Comparison of ENCODE assay signal across 18 cellular contexts in genomic region chr5:177359451-177359851, GRCh38. TPM values are rescaled to one million over a fixed set of nuclear protein-coding genes. Genes with fewer than 3 reads are reported as not detected.
DNase-seq lines count a peak whose midpoint lies in the region; ATAC-seq, FAIRE-seq and TF ChIP-seq lines count a peak whose summit lies in the region.
"Had no signal": no experiment of that assay in that cellular context is flagged by ENCODE, and none has a peak within 500 bp of the region (broad histone marks: within the 10 kb centered on the region; RNA-seq: fewer than 3 reads in every experiment).

No MANE protein-coding gene starts in this region.

- in situ Hi-C loops in HepG2 (cut with HindIII; ENCODE audit: extremely low pct_ligation_motif_present, low pct_unique_long_range_greater_than_20kb), result loop anchor here (25.0 kb wide), 1 partner anchor 822 kb away; the partner anchor contains the start of genes CDHR2 and RNF44

- WGBS in right lobe of liver (ENCODE audit: insufficient coverage, low coverage, low lambda C conversion rate, missing lambda C conversion rate), result 17% methylated on average over 1 of the region's 6 CpGs
- 14% methylated on average over 6 of the region's 6 CpGs for WGBS in HepG2 (ENCODE audit: low lambda C conversion rate)
- WGBS in smooth muscle cell (ENCODE audit: low lambda C conversion rate), result 84% methylated on average over 6 of the region's 6 CpGs

- H3K4me3 Mint-ChIP-seq in T-cell, result peak overlapping the region; percentile 77 to 91 (median 83)
- peak overlapping the region; percentile 92 to 95 for H3K4me3 Mint-ChIP-seq in stimulated activated naive B cell treated with anti-CD40 and anti-IgM and Interleukin-4, amounts not matched to agents 10 μg/mL and 1 μg/mL and 100 μg/mL, for 72 hours

- no peak overlapping the region for H3K9ac ChIP-seq in HepG2 (ENCODE audit: insufficient read depth, low read depth, low read length)
- no peak overlapping the region for H3K9ac ChIP-seq in smooth muscle cell (ENCODE audit: low read depth)

- intact Hi-C loops in right lobe of liver (cut with DNase I) (no loop called here), HepG2 (cut with micrococcal nuclease; ENCODE audit: unreplicated experiment) (no loop called here)

- H2AFZ ChIP-seq in HepG2 (ENCODE audit: low read length), result no peak overlapping the region
- no peak overlapping the region for H2AFZ ChIP-seq in smooth muscle cell (ENCODE audit: low read depth)

- TF ChIP-seq POLR2A in right lobe of liver (IDR thresholded peaks at IDR 0.05), result no peak
- TF ChIP-seq POLR2A in HepG2 (IDR thresholded peaks at IDR 0.05; ENCODE audit: insufficient read depth in 1 of 2, low read depth in 2 of 2, low read length in 2 of 2), result no peak

- TF ChIP-seq CTCF in right lobe of liver (IDR thresholded peaks at IDR 0.05), result no peak
- no peak for TF ChIP-seq CTCF in HepG2 (CRISPR knock-in tag; IDR thresholded peaks at IDR 0.05)
- no peak for TF ChIP-seq CTCF in smooth muscle cell (IDR thresholded peaks at IDR 0.05; ENCODE audit: borderline replicate concordance, insufficient read depth, poor library complexity, severe bottlenecking)

- peak in 2 of 3 donors; percentile 62 to 72 for DNase-seq in right lobe of liver
- no peak for DNase-seq in HepG2 (ENCODE audit: low spot score)
- no peak for DNase-seq in T-cell
- DNase-seq in left lobe of liver (ENCODE audit: low spot score), result peak; percentile 71
- DNase-seq in stimulated activated naive B cell treated with anti-CD40 and anti-IgM and Interleukin-4, amounts not matched to agents 10 μg/mL and 1 μg/mL and 100 μg/mL, for 72 hours, result no peak
- no peak for DNase-seq in smooth muscle cell (lab: John Stamatoyannopoulos, UW; ENCODE audit: unreplicated experiment)
- DNase-seq: activated gamma-delta T cell; central memory CD4-positive, alpha-beta T cell; NCI-H1092 treated with DMSO at 0.1 percent for 48 hours; NCI-H2227 treated with DMSO at 0.1 percent for 48 hours; retina; stimulated activated CD4-positive, alpha-beta T cell treated with anti-CD3 and anti-CD28 coated beads, Interleukin-4, amount 100 ng/mL, for 4 hours; stimulated activated naive CD4-positive, alpha-beta T cell had no signal

- no peaks in the 10 kb centered on the region for H3F3A ChIP-seq in smooth muscle cell (ENCODE audit: low read depth)

- H3K27me3 Mint-ChIP-seq in T-cell, result no peaks in the 10 kb centered on the region
- H3K27me3 Mint-ChIP-seq in stimulated activated naive B cell treated with anti-CD40 and anti-IgM and Interleukin-4, amounts not matched to agents 10 μg/mL and 1 μg/mL and 100 μg/mL, for 72 hours, result no peaks in the 10 kb centered on the region

- TF ChIP-seq EP300 in HepG2 (IDR thresholded peaks at IDR 0.05; ENCODE audit: low read depth in 2 of 2, low read length in 2 of 2) (no peak), HepG2 (CRISPR knock-in tag; IDR thresholded peaks at IDR 0.05; ENCODE audit: borderline replicate concordance) (no peak)

- BruUV-seq in HepG2 (replicated peaks; lab: Mats Ljungman, UMichigan), result no TSS peak

- H3K27ac Mint-ChIP-seq in T-cell, result peak overlapping the region; percentile 89 to 95
- H3K27ac Mint-ChIP-seq in stimulated activated naive B cell treated with anti-CD40 and anti-IgM and Interleukin-4, amounts not matched to agents 10 μg/mL and 1 μg/mL and 100 μg/mL, for 72 hours, result peak overlapping the region; percentile 21

- CTCF ChIA-PET in HepG2 (lab: Yijun Ruan, JAX; ENCODE audit: low intra/inter-chr PET ratio, low total read pairs), result no interaction called here
- CTCF ChIA-PET in T-cell (lab: Charles Lee), result interaction anchor here in 1 of 2 donors (0.7 kb wide), 1 partner anchor 12 kb away, joined by 3 read pairs; no protein-coding TSS in a partner anchor

- no peaks in the 10 kb centered on the region for H3K9me3 Mint-ChIP-seq in T-cell
- no peaks in the 10 kb centered on the region for H3K9me3 Mint-ChIP-seq in stimulated activated naive B cell treated with anti-CD40 and anti-IgM and Interleukin-4, amounts not matched to agents 10 μg/mL and 1 μg/mL and 100 μg/mL, for 72 hours

- POLR2A ChIA-PET in HepG2 (lab: Yijun Ruan, JAX), result interaction anchor here (1.0 to 6.5 kb wide), 2 partner anchors 11 to 19 kb away, joined by 3 to 77 read pairs; no protein-coding TSS in a partner anchor
- POLR2A ChIA-PET in T-cell (lab: Charles Lee), result no interaction called here

- ATAC-seq in right lobe of liver, result peak in 3 of 4 donors; percentile 7 to 22 (median 11)
- ATAC-seq in HepG2, result no peak
- no peak for ATAC-seq in T-cell (replicated peaks in 1 of 4)
- peak; percentile 11 for ATAC-seq in left lobe of liver
- ATAC-seq in stimulated activated naive B cell treated with anti-CD40 and anti-IgM and Interleukin-4, amounts not matched to agents 10 μg/mL and 1 μg/mL and 100 μg/mL, for 72 hours (replicated peaks), result no peak
- ATAC-seq in GM18867 (IDR thresholded peaks at IDR 0.05; ENCODE audit: unreplicated experiment), result no peak
- ATAC-seq in GM18498 (IDR thresholded peaks at IDR 0.05; ENCODE audit: unreplicated experiment), result no peak
- ATAC-seq: gastroesophageal sphincter had no signal

- H3K36me3 Mint-ChIP-seq in T-cell, result peaks cover 5% of the 10 kb centered on the region
- H3K36me3 Mint-ChIP-seq in stimulated activated naive B cell treated with anti-CD40 and anti-IgM and Interleukin-4, amounts not matched to agents 10 μg/mL and 1 μg/mL and 100 μg/mL, for 72 hours, result peaks cover 2 to 5% of the 10 kb centered on the region in 2 donors

- H3K36me3 ChIP-seq in right lobe of liver (no peaks in the 10 kb centered on the region), HepG2 (replicated peaks in 1 of 2; ENCODE audit: control insufficient read depth in 1 of 2, insufficient read depth in 2 of 2, low read length in 2 of 2) (no peaks in the 10 kb centered on the region), smooth muscle cell (ENCODE audit: low read depth) (no peaks in the 10 kb centered on the region)
- H3K36me3 ChIP-seq: gastroesophageal sphincter had no signal

- peak overlapping the region in 2 of 3 donors; percentile 56 to 64 for H3K4me3 ChIP-seq in right lobe of liver
- H3K4me3 ChIP-seq in HepG2 (replicated peaks in 1 of 3; ENCODE audit: insufficient read depth in 1 of 3, low read depth in 2 of 3, low read length in 3 of 3), result no peak overlapping the region
- H3K4me3 ChIP-seq in smooth muscle cell, result no peak overlapping the region

- no peak for TF ChIP-seq RAD21 in HepG2 (CRISPR knock-in tag; IDR thresholded peaks at IDR 0.05)

- H3K4me1 ChIP-seq in right lobe of liver (peaks cover 0 to 69% (median 27%) of the 10 kb centered on the region in 4 donors), HepG2 (ENCODE audit: insufficient read depth, low read length) (peaks cover 97% of the 10 kb centered on the region), smooth muscle cell (ENCODE audit: low read depth) (peaks cover 11% of the 10 kb centered on the region)

- H3K9me3 ChIP-seq in right lobe of liver (no peaks in the 10 kb centered on the region), HepG2 (ENCODE audit: low read length) (no peaks in the 10 kb centered on the region), smooth muscle cell (replicated peaks; ENCODE audit: low read depth) (no peaks in the 10 kb centered on the region)
- H3K9me3 ChIP-seq: gastroesophageal sphincter had no signal

- H3K4me2 ChIP-seq in HepG2 (ENCODE audit: low read depth, low read length), result no peak overlapping the region
- H3K4me2 ChIP-seq in smooth muscle cell, result no peak overlapping the region

- no peak for FAIRE-seq in HepG2 (lab: Jason Lieb, UNC)
- FAIRE-seq: GM19239 had no signal

- peaks cover 80 to 91% (median 80%) of the 10 kb centered on the region in 3 donors for H3K4me1 Mint-ChIP-seq in T-cell
- H3K4me1 Mint-ChIP-seq in stimulated activated naive B cell treated with anti-CD40 and anti-IgM and Interleukin-4, amounts not matched to agents 10 μg/mL and 1 μg/mL and 100 μg/mL, for 72 hours, result peaks cover 68 to 91% of the 10 kb centered on the region in 2 donors

- H3K27me3 ChIP-seq in right lobe of liver, result no peaks in the 10 kb centered on the region
- H3K27me3 ChIP-seq in HepG2 (ENCODE audit: control insufficient read depth in 1 of 2, insufficient read depth in 2 of 2, low read length in 2 of 2), result peaks cover 0 to 23% of the 10 kb centered on the region in 2 experiments; a peak in 4 of 5 replicates
- H3K27me3 ChIP-seq in smooth muscle cell (ENCODE audit: low read depth), result no peaks in the 10 kb centered on the region

- H3K79me2 ChIP-seq in HepG2 (ENCODE audit: insufficient read depth, low read length) (no peaks in the 10 kb centered on the region), smooth muscle cell (ENCODE audit: low read depth) (no peaks in the 10 kb centered on the region)

- H4K20me1 ChIP-seq in HepG2 (ENCODE audit: insufficient read depth, low read length) (no peaks in the 10 kb centered on the region), smooth muscle cell (ENCODE audit: low read depth) (no peaks in the 10 kb centered on the region)

- H3K27ac ChIP-seq in right lobe of liver (peak overlapping the region; percentile 76 to 94 (median 81)), HepG2 (ENCODE audit: extremely low read length, insufficient read depth, low read length) (no peak overlapping the region), smooth muscle cell (ENCODE audit: low read depth) (no peak overlapping the region)
- H3K27ac ChIP-seq: gastroesophageal sphincter had no signal

RNA-seq across cellular contexts. Expression of gene RGS14, which starts 1.7 kb away (rescaled TPM):
- 10 to 100 TPM; 29.2 to 43.1 (median 35.2) TPM for total RNA-seq in right lobe of liver
- 10.7 and 11.1 TPM in 2 replicates for total RNA-seq in HepG2 (2016; rRNA removed; fragmentation: Illumina TruSeq; extraction: Trizol)
- 15.3 and 15.8 TPM in 2 replicates for total RNA-seq in HepG2 (2016; cell fraction: cytosol; rRNA removed; fragmentation: Illumina TruSeq; extraction: Trizol; ENCODE audit: low read depth)
- total RNA-seq in HepG2 (2016; cell fraction: insoluble cytoplasmic fraction; rRNA removed; fragmentation: Illumina TruSeq; extraction: Trizol), result 7.2 and 12.8 TPM in 2 replicates
- 15.5 and 16.6 TPM in 2 replicates for total RNA-seq in HepG2 (2016; cell fraction: membrane; rRNA removed; fragmentation: Illumina TruSeq; extraction: Trizol)
- 7.6 and 9.6 TPM in 2 replicates for total RNA-seq in HepG2 (2016; cell fraction: nucleus; rRNA removed; fragmentation: Illumina TruSeq; extraction: Trizol)
- polyA plus RNA-seq in HepG2 (2011; rRNA removed), result 17.2 and 27.9 TPM in 2 replicates
- polyA plus RNA-seq in HepG2 (2011; cell fraction: cytosol; rRNA removed), result 20.3 and 35.1 TPM in 2 replicates
- 48.0 and 49.7 TPM in 2 replicates for polyA plus RNA-seq in HepG2 (2011; cell fraction: nucleus; rRNA removed)
- polyA plus RNA-seq in HepG2 (2012), result 9.3 and 16.2 TPM in 2 replicates
- 11.0 and 13.5 TPM in 2 replicates for polyA plus RNA-seq in HepG2 (2016; cell fraction: cytosol; fragmentation: Illumina TruSeq; extraction: Trizol; ENCODE audit: low read depth)
- 14.8 and 16.5 TPM in 2 replicates for polyA plus RNA-seq in HepG2 (2016; cell fraction: insoluble cytoplasmic fraction; fragmentation: Illumina TruSeq; extraction: Trizol; ENCODE audit: low read depth)
- polyA plus RNA-seq in HepG2 (2016; cell fraction: membrane; fragmentation: Illumina TruSeq; extraction: Trizol; ENCODE audit: low read depth), result 11.0 and 11.4 TPM in 2 replicates
- polyA plus RNA-seq in HepG2 (2016; cell fraction: nucleus; fragmentation: Illumina TruSeq; extraction: Trizol; ENCODE audit: insufficient read depth, low read depth), result 19.6 TPM in 2 replicates
- 0.82 and 20.7 TPM in 2 replicates for polyA minus RNA-seq in HepG2 (2011; rRNA and poly(A)+ RNA removed; ENCODE audit: low replicate concordance)
- 7.2 and 9.7 TPM in 2 replicates for polyA minus RNA-seq in HepG2 (2011; cell fraction: cytosol; rRNA and poly(A)+ RNA removed)
- polyA minus RNA-seq in HepG2 (2011; cell fraction: nucleus; rRNA and poly(A)+ RNA removed), result 10.6 and 12.8 TPM in 2 replicates
- 100 to 1,000 TPM in 3 of 5 donors, 10 to 100 TPM in 2; 85.7 to 209 (median 195) TPM for total RNA-seq in T-cell
- total RNA-seq in left lobe of liver, result 34.6 TPM
- 6.0 and 38.5 TPM in 2 replicates for total RNA-seq in smooth muscle cell
- 23.3 and 23.8 TPM in 2 replicates for polyA plus RNA-seq in smooth muscle cell

RNA-seq across cellular contexts. Expression of gene LMAN2, which starts 8.0 kb away (rescaled TPM):
- total RNA-seq in right lobe of liver (100 to 1,000 TPM; 103 to 297 (median 160) TPM), HepG2 (2016; rRNA removed; fragmentation: Illumina TruSeq; extraction: Trizol) (94.5 and 191 TPM in 2 replicates), T-cell (100 to 1,000 TPM in 3 of 5 donors, 10 to 100 TPM in 2; 67.2 to 122 (median 106) TPM), left lobe of liver (162 TPM), smooth muscle cell (178 and 241 TPM in 2 replicates)
- total RNA-seq in HepG2 (2016; cell fraction: cytosol; rRNA removed; fragmentation: Illumina TruSeq; extraction: Trizol; ENCODE audit: low read depth), result 72.5 and 74.4 TPM in 2 replicates
- 86.8 and 210 TPM in 2 replicates for total RNA-seq in HepG2 (2016; cell fraction: insoluble cytoplasmic fraction; rRNA removed; fragmentation: Illumina TruSeq; extraction: Trizol)
- 109 and 128 TPM in 2 replicates for total RNA-seq in HepG2 (2016; cell fraction: membrane; rRNA removed; fragmentation: Illumina TruSeq; extraction: Trizol)
- total RNA-seq in HepG2 (2016; cell fraction: nucleus; rRNA removed; fragmentation: Illumina TruSeq; extraction: Trizol), result 152 and 179 TPM in 2 replicates
- polyA plus RNA-seq in HepG2 (2011; rRNA removed) (193 and 197 TPM in 2 replicates), smooth muscle cell (236 and 253 TPM in 2 replicates)
- 220 and 352 TPM in 2 replicates for polyA plus RNA-seq in HepG2 (2011; cell fraction: cytosol; rRNA removed)
- polyA plus RNA-seq in HepG2 (2011; cell fraction: nucleus; rRNA removed), result 256 and 281 TPM in 2 replicates
- 71.8 and 108 TPM in 2 replicates for polyA plus RNA-seq in HepG2 (2012)
- polyA plus RNA-seq in HepG2 (2016; cell fraction: cytosol; fragmentation: Illumina TruSeq; extraction: Trizol; ENCODE audit: low read depth), result 82.2 and 93.0 TPM in 2 replicates
- 90.8 and 112 TPM in 2 replicates for polyA plus RNA-seq in HepG2 (2016; cell fraction: insoluble cytoplasmic fraction; fragmentation: Illumina TruSeq; extraction: Trizol; ENCODE audit: low read depth)
- polyA plus RNA-seq in HepG2 (2016; cell fraction: membrane; fragmentation: Illumina TruSeq; extraction: Trizol; ENCODE audit: low read depth), result 103 and 135 TPM in 2 replicates
- polyA plus RNA-seq in HepG2 (2016; cell fraction: nucleus; fragmentation: Illumina TruSeq; extraction: Trizol; ENCODE audit: insufficient read depth, low read depth), result 241 and 283 TPM in 2 replicates
- polyA minus RNA-seq in HepG2 (2011; rRNA and poly(A)+ RNA removed; ENCODE audit: low replicate concordance), result 353 and 575 TPM in 2 replicates
- polyA minus RNA-seq in HepG2 (2011; cell fraction: cytosol; rRNA and poly(A)+ RNA removed), result 147 and 182 TPM in 2 replicates
- polyA minus RNA-seq in HepG2 (2011; cell fraction: nucleus; rRNA and poly(A)+ RNA removed), result 87.0 and 96.2 TPM in 2 replicates

RNA-seq across cellular contexts. Expression of gene SLC34A1, which starts 24.8 kb away (rescaled TPM):
- total RNA-seq in right lobe of liver (1 to 10 TPM in 3 of 6 experiments, under 1 TPM in 2, not detected in 1; 0.12 to 5.3 (median 1.6) TPM), HepG2 (2016; rRNA removed; fragmentation: Illumina TruSeq; extraction: Trizol) (0.20 TPM in 1 of 2 replicates, not detected in the other), T-cell (under 1 TPM in 3 of 5 donors, not detected in 2; 0.13 to 0.18 (median 0.16) TPM), left lobe of liver (3.0 TPM), smooth muscle cell (not detected in 2 replicates)
- not detected in 2 replicates for total RNA-seq in HepG2 (2016; cell fraction: cytosol; rRNA removed; fragmentation: Illumina TruSeq; extraction: Trizol; ENCODE audit: low read depth)
- total RNA-seq in HepG2 (2016; cell fraction: insoluble cytoplasmic fraction; rRNA removed; fragmentation: Illumina TruSeq; extraction: Trizol), result not detected in 2 replicates
- total RNA-seq in HepG2 (2016; cell fraction: membrane; rRNA removed; fragmentation: Illumina TruSeq; extraction: Trizol), result not detected in 2 replicates
- total RNA-seq in HepG2 (2016; cell fraction: nucleus; rRNA removed; fragmentation: Illumina TruSeq; extraction: Trizol), result not detected in 2 replicates
- polyA plus RNA-seq in HepG2 (2011; rRNA removed) (0.03 TPM in 2 replicates), smooth muscle cell (not detected in 2 replicates)
- polyA plus RNA-seq in HepG2 (2011; cell fraction: cytosol; rRNA removed), result 0.03 TPM in 1 of 2 replicates, not detected in the other
- polyA plus RNA-seq in HepG2 (2011; cell fraction: nucleus; rRNA removed), result 0.21 and 0.24 TPM in 2 replicates
- not detected in 2 replicates for polyA plus RNA-seq in HepG2 (2012)
- polyA plus RNA-seq in HepG2 (2016; cell fraction: cytosol; fragmentation: Illumina TruSeq; extraction: Trizol; ENCODE audit: low read depth), result not detected in 2 replicates
- not detected in 2 replicates for polyA plus RNA-seq in HepG2 (2016; cell fraction: insoluble cytoplasmic fraction; fragmentation: Illumina TruSeq; extraction: Trizol; ENCODE audit: low read depth)
- polyA plus RNA-seq in HepG2 (2016; cell fraction: membrane; fragmentation: Illumina TruSeq; extraction: Trizol; ENCODE audit: low read depth), result not detected in 2 replicates
- not detected in 2 replicates for polyA plus RNA-seq in HepG2 (2016; cell fraction: nucleus; fragmentation: Illumina TruSeq; extraction: Trizol; ENCODE audit: insufficient read depth, low read depth)
- not detected in 2 replicates for polyA minus RNA-seq in HepG2 (2011; rRNA and poly(A)+ RNA removed; ENCODE audit: low replicate concordance)
- polyA minus RNA-seq in HepG2 (2011; cell fraction: cytosol; rRNA and poly(A)+ RNA removed), result 1.4 TPM in 1 of 2 replicates, not detected in the other
- not detected in 2 replicates for polyA minus RNA-seq in HepG2 (2011; cell fraction: nucleus; rRNA and poly(A)+ RNA removed)
- total RNA-seq: Daoy had no signal

RNA-seq across cellular contexts. Expression of gene PFN3, which starts 41.0 kb away (rescaled TPM):
- total RNA-seq in right lobe of liver (not detected), HepG2 (2016; rRNA removed; fragmentation: Illumina TruSeq; extraction: Trizol) (not detected in 2 replicates), T-cell (not detected), left lobe of liver (not detected), smooth muscle cell (not detected in 2 replicates)
- total RNA-seq in HepG2 (2016; cell fraction: cytosol; rRNA removed; fragmentation: Illumina TruSeq; extraction: Trizol; ENCODE audit: low read depth), result not detected in 2 replicates
- not detected in 2 replicates for total RNA-seq in HepG2 (2016; cell fraction: insoluble cytoplasmic fraction; rRNA removed; fragmentation: Illumina TruSeq; extraction: Trizol)
- not detected in 2 replicates for total RNA-seq in HepG2 (2016; cell fraction: membrane; rRNA removed; fragmentation: Illumina TruSeq; extraction: Trizol)
- total RNA-seq in HepG2 (2016; cell fraction: nucleus; rRNA removed; fragmentation: Illumina TruSeq; extraction: Trizol), result not detected in 2 replicates
- polyA plus RNA-seq in HepG2 (2011; rRNA removed) (not detected in 2 replicates), smooth muscle cell (not detected in 2 replicates)
- polyA plus RNA-seq in HepG2 (2011; cell fraction: cytosol; rRNA removed), result not detected in 2 replicates
- not detected in 2 replicates for polyA plus RNA-seq in HepG2 (2011; cell fraction: nucleus; rRNA removed)
- polyA plus RNA-seq in HepG2 (2012), result not detected in 2 replicates
- polyA plus RNA-seq in HepG2 (2016; cell fraction: cytosol; fragmentation: Illumina TruSeq; extraction: Trizol; ENCODE audit: low read depth), result not detected in 2 replicates
- polyA plus RNA-seq in HepG2 (2016; cell fraction: insoluble cytoplasmic fraction; fragmentation: Illumina TruSeq; extraction: Trizol; ENCODE audit: low read depth), result not detected in 2 replicates
- polyA plus RNA-seq in HepG2 (2016; cell fraction: membrane; fragmentation: Illumina TruSeq; extraction: Trizol; ENCODE audit: low read depth), result not detected in 2 replicates
- not detected in 2 replicates for polyA plus RNA-seq in HepG2 (2016; cell fraction: nucleus; fragmentation: Illumina TruSeq; extraction: Trizol; ENCODE audit: insufficient read depth, low read depth)
- polyA minus RNA-seq in HepG2 (2011; rRNA and poly(A)+ RNA removed; ENCODE audit: low replicate concordance), result not detected in 2 replicates
- not detected in 2 replicates for polyA minus RNA-seq in HepG2 (2011; cell fraction: cytosol; rRNA and poly(A)+ RNA removed)
- polyA minus RNA-seq in HepG2 (2011; cell fraction: nucleus; rRNA and poly(A)+ RNA removed), result not detected in 2 replicates
- total RNA-seq: Daoy, gastroesophageal sphincter had no signal

RNA-seq across cellular contexts. Expression of gene MXD3, which starts 47.8 kb away (rescaled TPM):
- total RNA-seq in right lobe of liver (1 to 10 TPM; 2.2 to 6.2 (median 4.9) TPM), HepG2 (2016; rRNA removed; fragmentation: Illumina TruSeq; extraction: Trizol) (9.9 and 12.8 TPM in 2 replicates), T-cell (10 to 100 TPM in 4 of 5 donors, 1 to 10 TPM in 1; 9.3 to 15.2 (median 12.4) TPM), left lobe of liver (9.4 TPM), smooth muscle cell (8.6 and 16.9 TPM in 2 replicates)
- 6.1 and 6.8 TPM in 2 replicates for total RNA-seq in HepG2 (2016; cell fraction: cytosol; rRNA removed; fragmentation: Illumina TruSeq; extraction: Trizol; ENCODE audit: low read depth)
- total RNA-seq in HepG2 (2016; cell fraction: insoluble cytoplasmic fraction; rRNA removed; fragmentation: Illumina TruSeq; extraction: Trizol), result 11.7 and 11.8 TPM in 2 replicates
- total RNA-seq in HepG2 (2016; cell fraction: membrane; rRNA removed; fragmentation: Illumina TruSeq; extraction: Trizol), result 6.6 TPM in 2 replicates
- 10.4 and 14.3 TPM in 2 replicates for total RNA-seq in HepG2 (2016; cell fraction: nucleus; rRNA removed; fragmentation: Illumina TruSeq; extraction: Trizol)
- polyA plus RNA-seq in HepG2 (2011; rRNA removed) (10.5 and 11.2 TPM in 2 replicates), smooth muscle cell (14.9 and 15.6 TPM in 2 replicates)
- 6.0 and 15.2 TPM in 2 replicates for polyA plus RNA-seq in HepG2 (2011; cell fraction: cytosol; rRNA removed)
- polyA plus RNA-seq in HepG2 (2011; cell fraction: nucleus; rRNA removed), result 68.6 and 87.5 TPM in 2 replicates
- polyA plus RNA-seq in HepG2 (2012), result 4.6 and 6.6 TPM in 2 replicates
- 4.5 and 5.4 TPM in 2 replicates for polyA plus RNA-seq in HepG2 (2016; cell fraction: cytosol; fragmentation: Illumina TruSeq; extraction: Trizol; ENCODE audit: low read depth)
- 8.2 and 10.7 TPM in 2 replicates for polyA plus RNA-seq in HepG2 (2016; cell fraction: insoluble cytoplasmic fraction; fragmentation: Illumina TruSeq; extraction: Trizol; ENCODE audit: low read depth)
- polyA plus RNA-seq in HepG2 (2016; cell fraction: membrane; fragmentation: Illumina TruSeq; extraction: Trizol; ENCODE audit: low read depth), result 5.8 and 5.9 TPM in 2 replicates
- 28.9 and 39.4 TPM in 2 replicates for polyA plus RNA-seq in HepG2 (2016; cell fraction: nucleus; fragmentation: Illumina TruSeq; extraction: Trizol; ENCODE audit: insufficient read depth, low read depth)
- 8.1 and 15.6 TPM in 2 replicates for polyA minus RNA-seq in HepG2 (2011; rRNA and poly(A)+ RNA removed; ENCODE audit: low replicate concordance)
- 4.1 and 5.1 TPM in 2 replicates for polyA minus RNA-seq in HepG2 (2011; cell fraction: cytosol; rRNA and poly(A)+ RNA removed)
- polyA minus RNA-seq in HepG2 (2011; cell fraction: nucleus; rRNA and poly(A)+ RNA removed), result 8.7 and 9.7 TPM in 2 replicates

Comparison
In these comparisons a context has a peak if more than half of its experiments do, and no peak if none do; other contexts are left out.
1. ATAC-seq: peak in right lobe of liver (3 of 4) and left lobe of liver (single experiment); none in HepG2 (single experiment), T-cell (0 of 4), stimulated activated naive B cell treated with anti-CD40 and anti-IgM and Interleukin-4, amounts not matched to agents 10 μg/mL and 1 μg/mL and 100 μg/mL, for 72 hours (0 of 2), GM18867 (single experiment) and GM18498 (single experiment).
2. DNase-seq: peak in right lobe of liver (2 of 3) and left lobe of liver (single experiment); none in HepG2 (single experiment), T-cell (0 of 34), stimulated activated naive B cell treated with anti-CD40 and anti-IgM and Interleukin-4, amounts not matched to agents 10 μg/mL and 1 μg/mL and 100 μg/mL, for 72 hours (single experiment) and smooth muscle cell (single experiment).
3. H3K27ac ChIP-seq: peak in right lobe of liver (3 of 3); none in HepG2 (single experiment) and smooth muscle cell (single experiment).
4. H3K4me3 ChIP-seq: peak in right lobe of liver (2 of 3); none in HepG2 (0 of 3) and smooth muscle cell (single experiment).